In genomic region chr5:88786217-88786560, GRCh38 we compare ENCODE assay signal across 9 cellular contexts.
DNase-seq lines count a peak whose midpoint lies in the region; ATAC-seq, FAIRE-seq and TF ChIP-seq lines count a peak whose summit lies in the region.
"Had no signal": no experiment of that assay in that cellular context is flagged by ENCODE, and none has a peak within 500 bp of the region (broad histone marks: within the 10 kb centered on the region; RNA-seq: fewer than 3 reads in every experiment).

No MANE protein-coding gene starts in this region.

- no peaks in the 10 kb centered on the region for H3K9me3 ChIP-seq in heart left ventricle
- H3K9me3 ChIP-seq: neutrophil had no signal

- CTCF ChIA-PET in WTC11 (lab: Charles Lee): no interaction called here

- peaks cover 35% of the 10 kb centered on the region for H3K4me1 Mint-ChIP-seq in WTC11

- WGBS in heart left ventricle, 4 donors: 3 to 10% (median 5%) methylated on average over 2 of the region's 2 CpGs

- ATAC-seq in WTC11 (no peak), heart left ventricle (peak in 3 of 4 donors; percentile 42 to 55 (median 52)), sciatic nerve (peak; percentile 55), HG02610 (IDR thresholded peaks at IDR 0.05; ENCODE audit: unreplicated experiment) (no peak)

- DNase-seq in GM06990 (ENCODE audit: extremely low read depth, insufficient read length): no peak
- no peak for DNase-seq in WTC11 (ENCODE audit: low spot score)
- no peak for DNase-seq in heart left ventricle
- no peak for DNase-seq in sciatic nerve (ENCODE audit: low spot score)
- DNase-seq in NCI-H2227 treated with DMSO at 0.1 percent for 48 hours (lab: John Stamatoyannopoulos, UW): no peak
- DNase-seq in activated CD4-positive, alpha-beta T cell treated with anti-CD3 and anti-CD28 coated beads for 4 hours: no peak
- no peak for DNase-seq in H54 (ENCODE audit: insufficient read length, low spot score)

- H3K4me3 Mint-ChIP-seq in WTC11: peak overlapping the region; percentile 19; the same call in 1 of the 2 replicates

- POLR2A ChIA-PET in WTC11 (lab: Charles Lee): no interaction called here

- H3K36me3 ChIP-seq in GM06990 (ENCODE audit: control insufficient read depth, insufficient read depth, low read length): peaks cover 4% of the 10 kb centered on the region
- H3K36me3 ChIP-seq in heart left ventricle: peaks cover 0 to 15% (median 5%) of the 10 kb centered on the region in 9 donors
- H3K36me3 ChIP-seq: neutrophil had no signal

- intact Hi-C loops in heart left ventricle (cut with DNase I) (loop anchor here in 9 of 10 donors (5.0 to 10.0 kb wide), 7 partner anchors 36 to 99 kb away; partner anchors contain the start of gene MEF2C (in 4 of the 9)), sciatic nerve (cut with DNase I) (no loop called here)

- H3K9me3 Mint-ChIP-seq in WTC11: no peaks in the 10 kb centered on the region

- FAIRE-seq in H54 (lab: Jason Lieb, UNC): no peak

- TF ChIP-seq CTCF in GM06990 (IDR thresholded peaks at IDR 0.05; ENCODE audit: insufficient read depth, low read length, poor library complexity, severe bottlenecking) (no peak), WTC11 (IDR thresholded peaks at IDR 0.05) (no peak), heart left ventricle (IDR thresholded peaks at IDR 0.05) (no peak)

- no peaks in the 10 kb centered on the region for H3K36me3 Mint-ChIP-seq in WTC11

- peak overlapping the region; percentile 14; the same call in 1 of the 2 replicates for H3K4me3 ChIP-seq in GM06990 (replicated peaks; ENCODE audit: low read depth, low read length)
- H3K4me3 ChIP-seq in heart left ventricle: peak overlapping the region in 8 of 12 donors; percentile 0 to 35 (median 22)

- H3K4me1 ChIP-seq in heart left ventricle: peaks cover 4 to 53% (median 35%) of the 10 kb centered on the region in 12 donors

- H3K27ac Mint-ChIP-seq in WTC11: peak overlapping the region; percentile 91

- H3K27me3 ChIP-seq in GM06990 (replicated peaks; ENCODE audit: control insufficient read depth, insufficient read depth, low read length) (no peaks in the 10 kb centered on the region), heart left ventricle (no peaks in the 10 kb centered on the region)
- H3K27me3 ChIP-seq: neutrophil had no signal

- TF ChIP-seq POLR2A in heart left ventricle (IDR thresholded peaks at IDR 0.05) (no peak), H54 (IDR thresholded peaks at IDR 0.05; ENCODE audit: low read depth, low read length) (no peak)

- peak overlapping the region; percentile 14 to 88 (median 82) for H3K27ac ChIP-seq in heart left ventricle
- H3K27ac ChIP-seq: neutrophil had no signal

- H3K27me3 Mint-ChIP-seq in WTC11 (ENCODE audit: low read depth): no peaks in the 10 kb centered on the region

TF ChIP-seq in WTC11, 78 proteins besides CTCF, POLR2A, EP300 and RAD21 (continues in another document):
- TF ChIP-seq, protein P1, sequence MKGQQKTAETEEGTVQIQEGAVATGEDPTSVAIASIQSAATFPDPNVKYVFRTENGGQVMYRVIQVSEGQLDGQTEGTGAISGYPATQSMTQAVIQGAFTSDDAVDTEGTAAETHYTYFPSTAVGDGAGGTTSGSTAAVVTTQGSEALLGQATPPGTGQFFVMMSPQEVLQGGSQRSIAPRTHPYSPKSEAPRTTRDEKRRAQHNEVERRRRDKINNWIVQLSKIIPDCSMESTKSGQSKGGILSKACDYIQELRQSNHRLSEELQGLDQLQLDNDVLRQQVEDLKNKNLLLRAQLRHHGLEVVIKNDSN (CRISPR knock-in tag; IDR thresholded peaks at IDR 0.05): no peak
- no peak for TF ChIP-seq PRRX2 (CRISPR knock-in tag; IDR thresholded peaks at IDR 0.05)
- TF ChIP-seq, protein P2, sequence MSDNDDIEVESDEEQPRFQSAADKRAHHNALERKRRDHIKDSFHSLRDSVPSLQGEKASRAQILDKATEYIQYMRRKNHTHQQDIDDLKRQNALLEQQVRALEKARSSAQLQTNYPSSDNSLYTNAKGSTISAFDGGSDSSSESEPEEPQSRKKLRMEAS (CRISPR knock-in tag; IDR thresholded peaks at IDR 0.05): no peak
- no peak for TF ChIP-seq IRF2 (CRISPR knock-in tag; IDR thresholded peaks at IDR 0.05; ENCODE audit: borderline replicate concordance, low read depth)
- no peak for TF ChIP-seq ZNF416 (CRISPR knock-in tag; IDR thresholded peaks at IDR 0.05)
- no peak for TF ChIP-seq ZNF425 (CRISPR knock-in tag; conservative IDR thresholded peaks at IDR 0.05)
- TF ChIP-seq ZNF232 (CRISPR knock-in tag; IDR thresholded peaks at IDR 0.05): no peak
- TF ChIP-seq, protein P3, sequence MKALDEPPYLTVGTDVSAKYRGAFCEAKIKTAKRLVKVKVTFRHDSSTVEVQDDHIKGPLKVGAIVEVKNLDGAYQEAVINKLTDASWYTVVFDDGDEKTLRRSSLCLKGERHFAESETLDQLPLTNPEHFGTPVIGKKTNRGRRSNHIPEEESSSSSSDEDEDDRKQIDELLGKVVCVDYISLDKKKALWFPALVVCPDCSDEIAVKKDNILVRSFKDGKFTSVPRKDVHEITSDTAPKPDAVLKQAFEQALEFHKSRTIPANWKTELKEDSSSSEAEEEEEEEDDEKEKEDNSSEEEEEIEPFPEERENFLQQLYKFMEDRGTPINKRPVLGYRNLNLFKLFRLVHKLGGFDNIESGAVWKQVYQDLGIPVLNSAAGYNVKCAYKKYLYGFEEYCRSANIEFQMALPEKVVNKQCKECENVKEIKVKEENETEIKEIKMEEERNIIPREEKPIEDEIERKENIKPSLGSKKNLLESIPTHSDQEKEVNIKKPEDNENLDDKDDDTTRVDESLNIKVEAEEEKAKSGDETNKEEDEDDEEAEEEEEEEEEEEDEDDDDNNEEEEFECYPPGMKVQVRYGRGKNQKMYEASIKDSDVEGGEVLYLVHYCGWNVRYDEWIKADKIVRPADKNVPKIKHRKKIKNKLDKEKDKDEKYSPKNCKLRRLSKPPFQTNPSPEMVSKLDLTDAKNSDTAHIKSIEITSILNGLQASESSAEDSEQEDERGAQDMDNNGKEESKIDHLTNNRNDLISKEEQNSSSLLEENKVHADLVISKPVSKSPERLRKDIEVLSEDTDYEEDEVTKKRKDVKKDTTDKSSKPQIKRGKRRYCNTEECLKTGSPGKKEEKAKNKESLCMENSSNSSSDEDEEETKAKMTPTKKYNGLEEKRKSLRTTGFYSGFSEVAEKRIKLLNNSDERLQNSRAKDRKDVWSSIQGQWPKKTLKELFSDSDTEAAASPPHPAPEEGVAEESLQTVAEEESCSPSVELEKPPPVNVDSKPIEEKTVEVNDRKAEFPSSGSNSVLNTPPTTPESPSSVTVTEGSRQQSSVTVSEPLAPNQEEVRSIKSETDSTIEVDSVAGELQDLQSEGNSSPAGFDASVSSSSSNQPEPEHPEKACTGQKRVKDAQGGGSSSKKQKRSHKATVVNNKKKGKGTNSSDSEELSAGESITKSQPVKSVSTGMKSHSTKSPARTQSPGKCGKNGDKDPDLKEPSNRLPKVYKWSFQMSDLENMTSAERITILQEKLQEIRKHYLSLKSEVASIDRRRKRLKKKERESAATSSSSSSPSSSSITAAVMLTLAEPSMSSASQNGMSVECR (CRISPR knock-in tag; IDR thresholded peaks at IDR 0.05; ENCODE audit: borderline replicate concordance): no peak
- no peak for TF ChIP-seq E2F5 (CRISPR knock-in tag; IDR thresholded peaks at IDR 0.05)
- TF ChIP-seq SOX15 (CRISPR knock-in tag; IDR thresholded peaks at IDR 0.05): no peak
- no peak for TF ChIP-seq IRF1 (CRISPR knock-in tag; IDR thresholded peaks at IDR 0.05)
- no peak for TF ChIP-seq ZNF138 (CRISPR knock-in tag; conservative IDR thresholded peaks at IDR 0.05)
- no peak for TF ChIP-seq ZNF671 (CRISPR knock-in tag; IDR thresholded peaks at IDR 0.05)

Comparison
In these comparisons a context has a peak if more than half of its experiments do, and no peak if none do; other contexts are left out.
1. ATAC-seq: peak in heart left ventricle (3 of 4) and sciatic nerve (single experiment); none in WTC11 (single experiment) and HG02610 (single experiment).